Comparison of ENCODE assay signal across 12 cellular contexts in genomic region chr3:191253089-191253799, GRCh38.
DNase-seq lines count a peak whose midpoint lies in the region; ATAC-seq and TF ChIP-seq lines count a peak whose summit lies in the region.
"Had no signal": no experiment of that assay in that cellular context is flagged by ENCODE, and none has a peak within 500 bp of the region (broad histone marks: within the 10 kb centered on the region; RNA-seq: fewer than 3 reads in every experiment).

No MANE protein-coding gene starts in this region.

- H3K9ac ChIP-seq in BLaER1 (no peak overlapping the region), SU-DHL-6 (ENCODE audit: low read length) (no peak overlapping the region)

- no peaks in the 10 kb centered on the region for H3K9me2 ChIP-seq in SU-DHL-6 (replicated peaks; ENCODE audit: insufficient read depth, low read length)

- H3K36me3 ChIP-seq in BLaER1 (no peaks in the 10 kb centered on the region), SU-DHL-6 (ENCODE audit: low read length) (no peaks in the 10 kb centered on the region)

- intact Hi-C loops in head of caudate nucleus (cut with DNase I) = no loop called here

- H3K4me2 ChIP-seq in BLaER1 (peak overlapping the region; percentile 48), SU-DHL-6 (ENCODE audit: low read depth, low read length, poor library complexity, severe bottlenecking) (peak overlapping the region; percentile 43)

- H3K27ac ChIP-seq in BLaER1 = no peak overlapping the region
- H3K27ac ChIP-seq in SU-DHL-6 (ENCODE audit: low read depth, low read length) = no peak overlapping the region
- H3K27ac ChIP-seq: body of pancreas had no signal

- H3F3A ChIP-seq in SU-DHL-6 (ENCODE audit: insufficient read depth) = no peaks in the 10 kb centered on the region

- H3K9me3 ChIP-seq in BLaER1 (no peaks in the 10 kb centered on the region), SU-DHL-6 (ENCODE audit: insufficient read depth, low read length) (no peaks in the 10 kb centered on the region)
- H3K9me3 ChIP-seq: body of pancreas had no signal

- H3K27me3 ChIP-seq in BLaER1 (no peaks in the 10 kb centered on the region), SU-DHL-6 (ENCODE audit: low read length) (no peaks in the 10 kb centered on the region)
- H3K27me3 ChIP-seq: body of pancreas had no signal

- peaks cover 14% of the 10 kb centered on the region for H3K4me1 ChIP-seq in BLaER1
- H3K4me1 ChIP-seq: body of pancreas had no signal

- no peaks in the 10 kb centered on the region for H4K20me1 ChIP-seq in BLaER1
- no peaks in the 10 kb centered on the region for H4K20me1 ChIP-seq in SU-DHL-6 (ENCODE audit: low read depth, low read length)

- no peaks in the 10 kb centered on the region for H3K79me2 ChIP-seq in SU-DHL-6 (ENCODE audit: insufficient read depth, low read length)

- no peak for TF ChIP-seq CTCF in SU-DHL-6 (IDR thresholded peaks at IDR 0.05; ENCODE audit: insufficient read depth, low read length, poor library complexity, severe bottlenecking)

- no peak for DNase-seq in retina
- DNase-seq in Ammon's horn (ENCODE audit: low spot score) = no peak
- no peak for DNase-seq in head of caudate nucleus
- no peak for DNase-seq in NCI-H748 treated with DMSO at 0.1 percent for 48 hours (lab: John Stamatoyannopoulos, UW)
- DNase-seq: body of pancreas; effector memory CD8-positive, alpha-beta T cell; EL had no signal

- H2AFZ ChIP-seq in SU-DHL-6 (ENCODE audit: low read depth, low read length, severe bottlenecking) = peak overlapping the region; percentile 70

- no peak overlapping the region; the same call in 1 of the 2 replicates for H3K4me3 ChIP-seq in BLaER1
- H3K4me3 ChIP-seq in SU-DHL-6 (ENCODE audit: insufficient read depth, low read length, poor library complexity, severe bottlenecking) = peak overlapping the region; percentile 14
- H3K4me3 ChIP-seq: body of pancreas, lung had no signal

- ATAC-seq in GM19395 (IDR thresholded peaks at IDR 0.05; ENCODE audit: unreplicated experiment) (peak; percentile 44), HG02938 (IDR thresholded peaks at IDR 0.05; ENCODE audit: unreplicated experiment) (peak; percentile 36)
- ATAC-seq: body of pancreas; effector memory CD8-positive, alpha-beta T cell had no signal
